Comparison of ENCODE assay signal across 27 cellular contexts in genomic region chr4:85672116-85672515, GRCh38.
DNase-seq lines count a peak whose midpoint lies in the region; ATAC-seq, FAIRE-seq and TF ChIP-seq lines count a peak whose summit lies in the region.
"Had no signal": no experiment of that assay in that cellular context is flagged by ENCODE, and none has a peak within 500 bp of the region (broad histone marks: within the 10 kb centered on the region; RNA-seq: fewer than 3 reads in every experiment).

No MANE protein-coding gene starts in this region.

- peaks cover 93% of the 10 kb centered on the region for H3K36me3 ChIP-seq in OCI-LY1 (ENCODE audit: insufficient read depth, low read length)
- no peaks in the 10 kb centered on the region for H3K36me3 ChIP-seq in MG63
- H3K36me3 ChIP-seq in testis (ENCODE audit: low read depth, missing control alignments), result no peaks in the 10 kb centered on the region
- H3K36me3 ChIP-seq: gastrocnemius medialis had no signal

- intact Hi-C loops in testis (cut with DNase I; ENCODE audit: low total_unique reads), result no loop called here

- no peak for ATAC-seq in stimulated activated naive B cell treated with anti-CD40 and anti-IgM and Interleukin-4, amounts not matched to agents 10 μg/mL and 1 μg/mL and 100 μg/mL, for 72 hours (replicated peaks)
- ATAC-seq: activated CD8-positive, alpha-beta memory T cell treated with anti-CD3 and anti-CD28 coated beads, Interleukin-2, amount 10 ng/mL, durations not matched to agents 7 days and 5 days; HCT116; naive thymus-derived CD8-positive, alpha-beta T cell had no signal

- no peak for TF ChIP-seq POLR2A in testis (IDR thresholded peaks at IDR 0.05)

- TF ChIP-seq CTCF in OCI-LY1 (IDR thresholded peaks at IDR 0.05; ENCODE audit: low read length) (no peak), fibroblast of villous mesenchyme (IDR thresholded peaks at IDR 0.05; ENCODE audit: insufficient read depth, low read depth, low read length) (no peak), testis (IDR thresholded peaks at IDR 0.05) (no peak)

- peak overlapping the region; percentile 4 to 13 for H3K4me3 Mint-ChIP-seq in stimulated activated naive B cell treated with anti-CD40 and anti-IgM and Interleukin-4, amounts not matched to agents 10 μg/mL and 1 μg/mL and 100 μg/mL, for 72 hours
- H3K4me3 Mint-ChIP-seq: activated CD8-positive, alpha-beta memory T cell treated with anti-CD3 and anti-CD28 coated beads, Interleukin-2, amount 10 ng/mL, durations not matched to agents 7 days and 5 days; CD4-positive, alpha-beta T cell; naive thymus-derived CD8-positive, alpha-beta T cell; type B pancreatic cell had no signal

- H3K4me1 ChIP-seq in OCI-LY1 (ENCODE audit: insufficient read depth, low read length, severe bottlenecking) (peaks cover 95% of the 10 kb centered on the region), testis (no peaks in the 10 kb centered on the region)
- H3K4me1 ChIP-seq: gastrocnemius medialis had no signal

- H3K9me3 Mint-ChIP-seq in stimulated activated naive B cell treated with anti-CD40 and anti-IgM and Interleukin-4, amounts not matched to agents 10 μg/mL and 1 μg/mL and 100 μg/mL, for 72 hours, result peaks cover 0 to 4% of the 10 kb centered on the region in 2 donors
- H3K9me3 Mint-ChIP-seq: type B pancreatic cell had no signal

- no peak for FAIRE-seq in GM19239 (lab: Jason Lieb, UNC)

- H3K79me2 ChIP-seq in OCI-LY1 (ENCODE audit: insufficient read depth, low read length), result peaks cover 41% of the 10 kb centered on the region

- no peaks in the 10 kb centered on the region for H3K9me2 ChIP-seq in OCI-LY1 (ENCODE audit: low read depth, low read length)

- H3K27me3 Mint-ChIP-seq in stimulated activated naive B cell treated with anti-CD40 and anti-IgM and Interleukin-4, amounts not matched to agents 10 μg/mL and 1 μg/mL and 100 μg/mL, for 72 hours, result no peaks in the 10 kb centered on the region
- H3K27me3 Mint-ChIP-seq: activated CD8-positive, alpha-beta memory T cell treated with anti-CD3 and anti-CD28 coated beads, Interleukin-2, amount 10 ng/mL, durations not matched to agents 7 days and 5 days; CD4-positive, alpha-beta T cell; progenitor cell of endocrine pancreas; type B pancreatic cell had no signal

- peaks cover 3 to 39% of the 10 kb centered on the region in 2 donors for H3K36me3 Mint-ChIP-seq in stimulated activated naive B cell treated with anti-CD40 and anti-IgM and Interleukin-4, amounts not matched to agents 10 μg/mL and 1 μg/mL and 100 μg/mL, for 72 hours
- H3K36me3 Mint-ChIP-seq: activated CD8-positive, alpha-beta memory T cell treated with anti-CD3 and anti-CD28 coated beads, Interleukin-2, amount 10 ng/mL, durations not matched to agents 7 days and 5 days; naive thymus-derived CD8-positive, alpha-beta T cell; type B pancreatic cell had no signal

- H3K27ac ChIP-seq in OCI-LY1 (ENCODE audit: low read depth, low read length, poor library complexity, severe bottlenecking), result peak overlapping the region; percentile 66
- no peak overlapping the region for H3K27ac ChIP-seq in testis
- H3K27ac ChIP-seq: 22Rv1 had no signal

- H3K4me3 ChIP-seq in OCI-LY1 (ENCODE audit: low read depth, low read length, poor library complexity, severe bottlenecking), result no peak overlapping the region
- H3K4me3 ChIP-seq in fibroblast of villous mesenchyme (ENCODE audit: low read depth, low read length), result no peak overlapping the region
- H3K4me3 ChIP-seq in MG63, result no peak overlapping the region
- H3K4me3 ChIP-seq in testis, result no peak overlapping the region
- H3K4me3 ChIP-seq: gastrocnemius medialis, lung had no signal

- no peaks in the 10 kb centered on the region for H4K20me1 ChIP-seq in OCI-LY1 (ENCODE audit: insufficient read depth, low read length)

- no peaks in the 10 kb centered on the region; the same call in 1 of the 2 replicates for H3K9me3 ChIP-seq in OCI-LY1 (ENCODE audit: low read length)
- H3K9me3 ChIP-seq in MG63, result no peaks in the 10 kb centered on the region
- no peaks in the 10 kb centered on the region for H3K9me3 ChIP-seq in testis
- H3K9me3 ChIP-seq: gastrocnemius medialis had no signal

- H3K4me2 ChIP-seq in OCI-LY1 (ENCODE audit: low read length), result peak overlapping the region; percentile 3; the same call in 1 of the 2 replicates

- peak overlapping the region; percentile 59 for H3K27ac Mint-ChIP-seq in stimulated activated naive B cell treated with anti-CD40 and anti-IgM and Interleukin-4, amounts not matched to agents 10 μg/mL and 1 μg/mL and 100 μg/mL, for 72 hours
- H3K27ac Mint-ChIP-seq: activated CD8-positive, alpha-beta memory T cell treated with anti-CD3 and anti-CD28 coated beads, Interleukin-2, amount 10 ng/mL, durations not matched to agents 7 days and 5 days; CD4-positive, alpha-beta T cell; naive thymus-derived CD8-positive, alpha-beta T cell; progenitor cell of endocrine pancreas; type B pancreatic cell had no signal

- no peaks in the 10 kb centered on the region; the same call in 1 of the 2 replicates for H3F3A ChIP-seq in OCI-LY1 (ENCODE audit: insufficient read depth, low read length)

- WGBS in testis, 2 donors, result 64 to 74% methylated on average over 3 of the region's 3 CpGs

- H3K27me3 ChIP-seq in OCI-LY1 (ENCODE audit: insufficient read depth, low read length) (no peaks in the 10 kb centered on the region), MG63 (no peaks in the 10 kb centered on the region), testis (no peaks in the 10 kb centered on the region)
- H3K27me3 ChIP-seq: gastrocnemius medialis had no signal

- H3K9ac ChIP-seq in OCI-LY1 (ENCODE audit: low read length), result no peak overlapping the region; the same call in 1 of the 2 replicates

- H2AFZ ChIP-seq in OCI-LY1 (ENCODE audit: low read length), result no peak overlapping the region

- peak; percentile 11 for DNase-seq in NOMO-1 treated with DMSO at 0.1 percent for 48 hours (lab: John Stamatoyannopoulos, UW; ENCODE audit: unreplicated experiment)
- DNase-seq in NOMO-1 treated with dmso at 0.1 percent for 144 hours (lab: John Stamatoyannopoulos, UW; ENCODE audit: unreplicated experiment), result no peak
- peak; percentile 73 for DNase-seq in fibroblast of villous mesenchyme (ENCODE audit: low read depth)
- DNase-seq in stimulated activated naive B cell treated with anti-CD40 and anti-IgM and Interleukin-4, amounts not matched to agents 10 μg/mL and 1 μg/mL and 100 μg/mL, for 72 hours, result no peak
- DNase-seq in MG63, result no peak
- DNase-seq in testis, result no peak
- no peak for DNase-seq in GM19239 (ENCODE audit: insufficient read length, low spot score)
- DNase-seq: activated CD4-positive, CD25-positive, alpha-beta regulatory T cell treated with anti-CD3 and anti-CD28 coated beads, Interleukin-2, amount 50 U/mL, for 72 hours; activated CD8-positive, alpha-beta memory T cell treated with anti-CD3 and anti-CD28 coated beads, Interleukin-2, amount 10 ng/mL, durations not matched to agents 7 days and 5 days; amygdala; CD4-positive, alpha-beta T cell; cerebellar nuclear complex; DMS79; gastrocnemius medialis; MM.1S; naive thymus-derived CD8-positive, alpha-beta T cell; NCI-H187 treated with DMSO at 0.1 percent for 48 hours; NCI-H446 treated with DMSO at 0.1 percent for 48 hours; SHP77 treated with DMSO at 0.1 percent for 48 hours; stimulated activated CD4-positive, alpha-beta T cell treated with anti-CD3 and anti-CD28 coated beads, Interleukin-12 subunit alpha, Interleukin-12 subunit beta, amount 100 ng/mL, for 4 hours; T-helper 2 cell had no signal

- peaks cover 47 to 53% of the 10 kb centered on the region in 2 donors for H3K4me1 Mint-ChIP-seq in stimulated activated naive B cell treated with anti-CD40 and anti-IgM and Interleukin-4, amounts not matched to agents 10 μg/mL and 1 μg/mL and 100 μg/mL, for 72 hours
- H3K4me1 Mint-ChIP-seq: activated CD8-positive, alpha-beta memory T cell treated with anti-CD3 and anti-CD28 coated beads, Interleukin-2, amount 10 ng/mL, durations not matched to agents 7 days and 5 days had no signal

Comparison
In these comparisons a context has a peak if more than half of its experiments do, and no peak if none do; other contexts are left out.
1. DNase-seq: peak in NOMO-1 treated with DMSO at 0.1 percent for 48 hours (single experiment) and fibroblast of villous mesenchyme (single experiment); none in NOMO-1 treated with dmso at 0.1 percent for 144 hours (single experiment), stimulated activated naive B cell treated with anti-CD40 and anti-IgM and Interleukin-4, amounts not matched to agents 10 μg/mL and 1 μg/mL and 100 μg/mL, for 72 hours (single experiment), MG63 (single experiment), testis (single experiment) and GM19239 (single experiment).